In the genomic region with DNA sequence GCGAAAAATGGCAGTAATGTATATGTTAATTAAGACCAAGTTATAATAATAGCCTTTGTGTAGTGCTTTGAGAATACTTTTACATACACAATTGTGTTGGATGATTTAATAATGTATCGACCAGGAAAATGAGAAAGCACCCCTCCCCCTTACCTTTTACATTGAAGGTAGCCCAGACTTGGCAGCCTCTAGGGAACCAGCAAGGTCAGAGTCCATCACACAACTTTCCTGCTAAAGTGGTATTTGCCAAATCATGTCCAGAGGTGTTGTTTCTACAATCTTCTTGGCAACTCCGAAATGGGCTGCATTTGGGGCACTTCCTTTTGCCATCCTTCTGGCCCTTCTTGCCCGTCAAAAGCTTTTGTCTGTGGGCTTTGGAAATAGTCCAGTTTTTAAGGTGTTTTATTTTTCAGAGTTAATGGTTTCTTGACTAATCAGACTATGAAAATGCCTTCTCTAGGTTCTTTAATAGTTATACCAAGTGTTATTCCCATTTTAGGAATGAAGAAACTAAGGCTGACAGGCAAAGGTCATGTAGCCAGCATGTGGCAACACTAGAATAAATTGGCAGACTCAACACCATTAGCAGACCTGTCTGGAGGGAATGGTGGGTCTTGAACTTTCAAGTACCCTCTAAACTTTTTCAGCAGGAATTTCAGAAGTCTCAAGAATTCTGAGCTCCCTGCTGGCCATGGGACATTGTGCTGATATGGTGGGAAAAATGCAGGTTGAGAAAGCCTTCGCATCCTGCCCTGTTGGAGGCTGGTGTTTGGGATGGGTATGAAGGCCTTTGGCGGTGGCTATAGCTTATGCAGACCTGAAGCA, we compare ENCODE assay signal across 1 cellular context.
TF ChIP-seq lines count a peak whose summit lies in the region.

No MANE protein-coding gene starts in this region.

TF ChIP-seq in SK-N-SH treated with all-trans-retinoic acid at 6 μM for 48 hours, 23 proteins besides CTCF, POLR2A, EP300 and RAD21 (continued from another document):
- TF ChIP-seq, protein P1, sequence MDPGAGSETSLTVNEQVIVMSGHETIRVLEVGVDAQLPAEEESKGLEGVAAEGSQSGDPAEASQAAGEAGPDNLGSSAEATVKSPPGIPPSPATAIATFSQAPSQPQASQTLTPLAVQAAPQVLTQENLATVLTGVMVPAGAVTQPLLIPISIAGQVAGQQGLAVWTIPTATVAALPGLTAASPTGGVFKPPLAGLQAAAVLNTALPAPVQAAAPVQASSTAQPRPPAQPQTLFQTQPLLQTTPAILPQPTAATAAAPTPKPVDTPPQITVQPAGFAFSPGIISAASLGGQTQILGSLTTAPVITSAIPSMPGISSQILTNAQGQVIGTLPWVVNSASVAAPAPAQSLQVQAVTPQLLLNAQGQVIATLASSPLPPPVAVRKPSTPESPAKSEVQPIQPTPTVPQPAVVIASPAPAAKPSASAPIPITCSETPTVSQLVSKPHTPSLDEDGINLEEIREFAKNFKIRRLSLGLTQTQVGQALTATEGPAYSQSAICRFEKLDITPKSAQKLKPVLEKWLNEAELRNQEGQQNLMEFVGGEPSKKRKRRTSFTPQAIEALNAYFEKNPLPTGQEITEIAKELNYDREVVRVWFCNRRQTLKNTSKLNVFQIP (CRISPR knock-in tag; IDR thresholded peaks at IDR 0.05; ENCODE audit: borderline replicate concordance, low read depth): no peak
TF ChIP-seq in SK-N-SH treated with all-trans-retinoic acid at 6 μM for 48 hours: peak in this region for 0.
